24 cellular contexts compared by ENCODE assay signal in the genomic region with DNA sequence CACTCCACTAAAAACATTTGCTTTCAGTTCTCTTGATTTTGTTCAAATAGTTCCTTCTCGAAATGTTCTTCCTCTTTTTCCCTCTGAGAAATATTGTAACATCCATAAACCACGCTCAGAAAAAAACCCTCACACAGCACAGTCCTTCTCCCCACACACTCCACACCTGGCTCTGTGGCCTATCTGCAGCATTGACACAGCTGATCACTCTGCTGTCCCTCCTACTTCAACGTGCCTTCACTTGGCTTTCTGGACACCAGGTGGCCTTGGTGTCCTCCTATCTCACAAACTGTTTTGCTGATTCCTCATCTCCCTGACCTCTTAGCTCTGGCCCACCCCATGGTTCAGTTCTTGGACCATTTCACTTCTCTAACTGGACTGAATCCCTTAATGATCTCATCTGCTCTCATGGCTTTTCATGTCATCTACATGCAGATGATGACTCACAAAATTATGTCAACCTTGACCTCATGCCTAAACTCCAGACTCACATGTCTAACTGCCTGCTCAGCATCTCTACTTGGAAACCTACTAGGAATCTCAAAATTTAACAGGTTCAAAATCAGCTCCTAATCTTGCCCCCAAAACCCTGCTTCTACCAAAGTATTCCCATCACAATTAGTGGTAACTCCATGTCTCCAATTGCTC.
DNase-seq lines count a peak whose midpoint lies in the region; ATAC-seq, FAIRE-seq and TF ChIP-seq lines count a peak whose summit lies in the region.
"Had no signal": no experiment of that assay in that cellular context is flagged by ENCODE, and none has a peak within 500 bp of the region (broad histone marks: within the 10 kb centered on the region; RNA-seq: fewer than 3 reads in every experiment).

No MANE protein-coding gene starts in this region.

- WGBS in K562 (ENCODE audit: insufficient coverage, low coverage, missing lambda C conversion rate): 0% methylated on average over 3 of the region's 3 CpGs

- TF ChIP-seq RAD21 in K562 (CRISPR knock-in tag; conservative IDR thresholded peaks at IDR 0.05 in 1 of 2, IDR thresholded peaks at IDR 0.05 in 1 of 2): no peak

- TF ChIP-seq POLR2A in K562 (conservative IDR thresholded peaks at IDR 0.05): no peak

- TF ChIP-seq EP300 in K562 (IDR thresholded peaks at IDR 0.05; ENCODE audit: low read length): no peak

- intact Hi-C loops in K562 (cut with micrococcal nuclease): no loop called here
- intact Hi-C loops in Caco-2 (cut with micrococcal nuclease; ENCODE audit: unreplicated experiment): no loop called here

- no peak overlapping the region for H3K9ac ChIP-seq in K562 (ENCODE audit: insufficient read depth in 1 of 2, low read depth in 2 of 2, low read length in 2 of 2)
- H3K9ac ChIP-seq: neural progenitor cell had no signal

- H3K9me3 ChIP-seq in K562 (replicated peaks; ENCODE audit: control insufficient read depth, insufficient read depth, low read depth, low read length) (no peaks in the 10 kb centered on the region), Caco-2 (no peaks in the 10 kb centered on the region; the same call in 1 of the 2 replicates)
- H3K9me3 ChIP-seq: testis had no signal

- in situ Hi-C loops in K562 (cut with MboI): no loop called here

- no peaks in the 10 kb centered on the region for H3K9me1 ChIP-seq in K562 (ENCODE audit: control insufficient read depth, insufficient read depth, low read length)

- POLR2A ChIA-PET in K562 (lab: Yijun Ruan, JAX): interaction anchor here (0.6 kb wide), 1 partner anchor 731 kb away, joined by 3 read pairs; no protein-coding TSS in a partner anchor
- POLR2A ChIA-PET in Caco-2 (lab: Charles Lee): no interaction called here

- BruUV-seq in K562 (replicated peaks; lab: Mats Ljungman, UMichigan) (no TSS peak), Caco-2 (replicated peaks; lab: Mats Ljungman, UMichigan) (no TSS peak)

- TF ChIP-seq CTCF in K562 (IDR thresholded peaks at IDR 0.05 in 2 of 3, conservative IDR thresholded peaks at IDR 0.05 in 1 of 3; ENCODE audit: insufficient read depth in 2 of 3, low read depth in 1 of 3, low read length in 3 of 3) (no peak), Caco-2 (IDR thresholded peaks at IDR 0.05; ENCODE audit: insufficient read depth in 1 of 2, low read depth in 1 of 2, low read length in 1 of 2, severe bottlenecking in 1 of 2, unreplicated experiment in 1 of 2) (peak in 1 of 2 experiments; percentile 3)

- H3K4me3 ChIP-seq in K562 (no peak overlapping the region), Caco-2 (ENCODE audit: low read depth, low read length) (no peak overlapping the region)
- H3K4me3 ChIP-seq: dorsolateral prefrontal cortex, neural progenitor cell, skin epidermis, testis had no signal

- H3K4me3 Mint-ChIP-seq in Caco-2 (ENCODE audit: unreplicated experiment): no peak overlapping the region
- H3K4me3 Mint-ChIP-seq: activated CD4-positive, alpha-beta T cell treated with anti-CD3 and anti-CD28 coated beads, Interleukin-2, amount 10 ng/mL, durations not matched to agents 24 days and 14 days; neural progenitor cell; stimulated activated memory B cell treated with anti-CD40 and anti-IgM and Interleukin-4, amounts not matched to agents 10 μg/mL and 1 μg/mL and 100 μg/mL, for 72 hours; T-helper 17 cell had no signal

- peaks cover 19% of the 10 kb centered on the region for H3K9me3 Mint-ChIP-seq in Caco-2 (ENCODE audit: unreplicated experiment)

- H3K4me1 ChIP-seq in K562 (replicated peaks in 1 of 2; ENCODE audit: control insufficient read depth in 2 of 2, insufficient read depth in 2 of 2, low read length in 2 of 2) (no peaks in the 10 kb centered on the region), Caco-2 (no peaks in the 10 kb centered on the region)
- H3K4me1 ChIP-seq: neural progenitor cell, testis had no signal

- H3K27ac Mint-ChIP-seq in Caco-2 (ENCODE audit: unreplicated experiment): no peak overlapping the region
- H3K27ac Mint-ChIP-seq: activated CD4-positive, alpha-beta T cell treated with anti-CD3 and anti-CD28 coated beads, Interleukin-2, amount 10 ng/mL, durations not matched to agents 24 days and 14 days; neural progenitor cell; progenitor cell of endocrine pancreas; stimulated activated memory B cell treated with anti-CD40 and anti-IgM and Interleukin-4, amounts not matched to agents 10 μg/mL and 1 μg/mL and 100 μg/mL, for 72 hours; T-helper 17 cell had no signal

- DNase-seq in HT1080 (ENCODE audit: low read depth) (peak; percentile 25), NOMO-1 (lab: John Stamatoyannopoulos, UW; ENCODE audit: unreplicated experiment in 2 of 2) (peak; percentile 69 to 90), K562 (ENCODE audit: extremely low read depth in 1 of 4, low spot score in 3 of 4) (no peak), renal cortical epithelial cell (ENCODE audit: low read depth) (peak; percentile 4), NCI-H2196 (lab: John Stamatoyannopoulos, UW; ENCODE audit: unreplicated experiment) (no peak), midbrain (lab: John Stamatoyannopoulos, UW) (no peak), Caco-2 (no peak)
- DNase-seq: activated CD4-positive, alpha-beta T cell treated with anti-CD3 and anti-CD28 coated beads, Interleukin-2, amount 10 ng/mL, durations not matched to agents 24 days and 14 days; activated naive CD4-positive, alpha-beta T cell treated with anti-CD3 and anti-CD28 coated beads, Interleukin-2, amount 50 U/mL, for 16 hours; caudate nucleus; DMS79; dorsolateral prefrontal cortex; foreskin melanocyte; GOT3; hippocampal formation; NCI-H526; SHP77 treated with DMSO at 0.1 percent for 48 hours; stimulated activated CD4-positive, alpha-beta T cell treated with anti-CD3 and anti-CD28 coated beads, Interleukin-1b, Interleukin-23, amount 100 ng/mL, for 48 hours; T-helper 17 cell; testis had no signal

- no peak overlapping the region for H3K4me2 ChIP-seq in K562 (ENCODE audit: insufficient read depth, low read length)
- H3K4me2 ChIP-seq: neural progenitor cell had no signal

- FAIRE-seq in K562 (lab: Jason Lieb, UNC): no peak

- H3K36me3 Mint-ChIP-seq in Caco-2 (ENCODE audit: insufficient read depth, unreplicated experiment): no peaks in the 10 kb centered on the region

- H3K36me3 ChIP-seq in K562 (ENCODE audit: control insufficient read depth, insufficient read depth, low read length) (no peaks in the 10 kb centered on the region), Caco-2 (ENCODE audit: control insufficient read depth, insufficient read depth, low read length) (no peaks in the 10 kb centered on the region)
- H3K36me3 ChIP-seq: neural progenitor cell had no signal

- H2AFZ ChIP-seq in K562 (ENCODE audit: low read depth, low read length): no peak overlapping the region
- H2AFZ ChIP-seq: neural progenitor cell had no signal

- H3K79me2 ChIP-seq in K562 (ENCODE audit: control insufficient read depth, insufficient read depth, low read length): no peaks in the 10 kb centered on the region

- H3K4me1 Mint-ChIP-seq in Caco-2 (ENCODE audit: low read depth, unreplicated experiment): no peaks in the 10 kb centered on the region
- H3K4me1 Mint-ChIP-seq: stimulated activated memory B cell treated with anti-CD40 and anti-IgM and Interleukin-4, amounts not matched to agents 10 μg/mL and 1 μg/mL and 100 μg/mL, for 72 hours; T-helper 17 cell had no signal

- H3K27me3 Mint-ChIP-seq in Caco-2 (ENCODE audit: insufficient read depth, unreplicated experiment): peaks cover 6% of the 10 kb centered on the region
- H3K27me3 Mint-ChIP-seq: activated CD4-positive, alpha-beta T cell treated with anti-CD3 and anti-CD28 coated beads, Interleukin-2, amount 10 ng/mL, durations not matched to agents 24 days and 14 days; progenitor cell of endocrine pancreas had no signal

- no peak overlapping the region for H3K27ac ChIP-seq in K562 (ENCODE audit: extremely low read depth, low read depth, low read length)
- H3K27ac ChIP-seq: dorsolateral prefrontal cortex, neural progenitor cell, skin epidermis, testis had no signal

- 0 out of 2 replicates have a peak, but pooled peaks cover 3% of the 10 kb centered on the region for H4K20me1 ChIP-seq in K562 (replicated peaks; ENCODE audit: control insufficient read depth, insufficient read depth, low read length)

- no peak for ATAC-seq in K562
- ATAC-seq: stimulated activated memory B cell treated with anti-CD40 and anti-IgM and Interleukin-4, amounts not matched to agents 10 μg/mL and 1 μg/mL and 100 μg/mL, for 72 hours; T-helper 17 cell had no signal

- H3K27me3 ChIP-seq in K562 (ENCODE audit: control insufficient read depth in 2 of 2, insufficient read depth in 2 of 2, low read length in 2 of 2): no peaks in the 10 kb centered on the region
- H3K27me3 ChIP-seq in Caco-2 (replicated peaks; ENCODE audit: control insufficient read depth, insufficient read depth, low read length): no peaks in the 10 kb centered on the region
- H3K27me3 ChIP-seq: neural progenitor cell, testis had no signal

- CTCF ChIA-PET in K562 (lab: Yijun Ruan, JAX; ENCODE audit: low intra/inter-chr PET ratio): no interaction called here
- CTCF ChIA-PET in Caco-2 (lab: Charles Lee): no interaction called here

TF ChIP-seq in K562, 482 proteins besides CTCF, POLR2A, EP300 and RAD21:
- TF ChIP-seq TBP (optimal IDR thresholded peaks at IDR 0.05; ENCODE audit: low read depth, low read length) (no peak), BRD9 (IDR thresholded peaks at IDR 0.05; ENCODE audit: low read depth, partially characterized antibody) (no peak), C11orf30 (IDR thresholded peaks at IDR 0.05; ENCODE audit: low read depth) (peak; percentile 11; the same call in 1 of the 2 replicates)
- TF ChIP-seq, protein P1, sequence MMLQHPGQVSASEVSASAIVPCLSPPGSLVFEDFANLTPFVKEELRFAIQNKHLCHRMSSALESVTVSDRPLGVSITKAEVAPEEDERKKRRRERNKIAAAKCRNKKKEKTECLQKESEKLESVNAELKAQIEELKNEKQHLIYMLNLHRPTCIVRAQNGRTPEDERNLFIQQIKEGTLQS (IDR thresholded peaks at IDR 0.05): peak; percentile 35; the same call in 1 of the 2 replicates
- TF ChIP-seq, protein P1 (CRISPR knock-in tag; conservative IDR thresholded peaks at IDR 0.05): no peak
TF ChIP-seq in K562: peak in this region for 2.

Comparison
In these comparisons a context has a peak if more than half of its experiments do, and no peak if none do; other contexts are left out.
1. DNase-seq: peak in HT1080 (single experiment), NOMO-1 (2 of 2) and renal cortical epithelial cell (single experiment); none in K562 (0 of 4), NCI-H2196 (single experiment), midbrain (single experiment) and Caco-2 (0 of 2).